ENCODE assay signal across 8 cellular contexts in the genomic region with DNA sequence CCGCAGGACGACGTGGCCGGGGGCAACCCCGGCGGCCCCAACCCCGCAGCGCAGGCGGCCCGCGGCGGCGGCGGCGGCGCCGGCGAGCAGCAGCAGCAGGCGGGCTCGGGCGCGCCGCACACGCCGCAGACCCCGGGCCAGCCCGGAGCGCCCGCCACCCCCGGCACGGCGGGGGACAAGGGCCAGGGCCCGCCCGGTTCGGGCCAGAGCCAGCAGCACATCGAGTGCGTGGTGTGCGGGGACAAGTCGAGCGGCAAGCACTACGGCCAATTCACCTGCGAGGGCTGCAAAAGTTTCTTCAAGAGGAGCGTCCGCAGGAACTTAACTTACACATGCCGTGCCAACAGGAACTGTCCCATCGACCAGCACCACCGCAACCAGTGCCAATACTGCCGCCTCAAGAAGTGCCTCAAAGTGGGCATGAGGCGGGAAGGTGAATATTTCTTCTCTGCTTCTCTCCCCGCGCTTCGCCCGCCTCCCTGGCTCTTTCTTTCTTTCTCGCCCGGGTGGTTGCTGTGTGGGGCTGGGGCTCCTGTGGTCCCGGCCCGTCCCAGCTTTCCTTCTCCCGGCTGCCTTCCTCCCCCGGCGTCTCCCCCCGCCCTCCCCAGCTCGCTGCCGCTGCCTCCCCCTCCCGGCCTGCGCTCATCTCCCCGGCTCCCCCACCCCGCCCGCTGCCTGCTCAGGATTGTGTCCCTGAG.
DNase-seq lines count a peak whose midpoint lies in the region; ATAC-seq and TF ChIP-seq lines count a peak whose summit lies in the region.

No MANE protein-coding gene starts in this region.

- no peak for TF ChIP-seq POLR2A in GM18505 (IDR thresholded peaks at IDR 0.05; ENCODE audit: borderline replicate concordance, extremely low read depth, insufficient read depth, insufficient read length)

- CTCF ChIA-PET in GM10248 (lab: Yijun Ruan, JAX) = interaction anchor here (1.2 to 2.0 kb wide), 3 partner anchors 8 to 216 kb away, joined by 3 to 8 read pairs (median 3); no protein-coding TSS in a partner anchor

- H3K9ac ChIP-seq in BLaER1 (no peak overlapping the region), adipocyte (ENCODE audit: low read length) (peak overlapping the region; percentile 88)

- no peak for ATAC-seq in GM18505 (IDR thresholded peaks at IDR 0.05; ENCODE audit: unreplicated experiment)

- H3K36me3 ChIP-seq in BLaER1 (no peaks in the 10 kb centered on the region), adipocyte (ENCODE audit: control insufficient read depth, insufficient read depth, low read length, severe bottlenecking) (peaks cover 4% of the 10 kb centered on the region)

- H3K27ac ChIP-seq in BLaER1 (no peak overlapping the region), HL-60 (replicated peaks) (no peak overlapping the region), substantia nigra (ENCODE audit: low read depth, low read length, poor library complexity, severe bottlenecking) (peak overlapping the region; percentile 53)

- peak overlapping the region; percentile 30 for H3K4me2 ChIP-seq in BLaER1

- H3K9me3 ChIP-seq in BLaER1 (peaks cover 13% of the 10 kb centered on the region), adipocyte (ENCODE audit: control insufficient read depth, low read length) (no peaks in the 10 kb centered on the region)

- H4K20me1 ChIP-seq in BLaER1 = peaks cover 90% of the 10 kb centered on the region

- DNase-seq in HL-60 (ENCODE audit: low read depth in 1 of 2, low spot score in 1 of 2) (no peak), adipocyte (ENCODE audit: low read depth) (peak; percentile 58), iPS-NIHi11 (ENCODE audit: low spot score) (peak; percentile 44), substantia nigra (lab: John Stamatoyannopoulos, UW) (peak in 1 of 49 donors; percentile 73), GM10248 (ENCODE audit: extremely low spot score) (no peak), medulla oblongata (ENCODE audit: extremely low spot score) (no peak)

- POLR2A ChIA-PET in GM10248 (lab: Yijun Ruan, JAX) = no interaction called here

- TF ChIP-seq CTCF in HL-60 (IDR thresholded peaks at IDR 0.05; ENCODE audit: insufficient read depth, low read length) (no peak), GM10248 (IDR thresholded peaks at IDR 0.05; ENCODE audit: control extremely low read depth, extremely low read depth, low read depth, missing control alignments) (no peak)

- H3K4me3 ChIP-seq in BLaER1 (no peak overlapping the region), HL-60 (replicated peaks; ENCODE audit: insufficient read depth, low read length) (peak overlapping the region; percentile 21), adipocyte (ENCODE audit: low read length) (peak overlapping the region; percentile 93)

- H3K27me3 ChIP-seq in BLaER1 = peaks cover 100% of the 10 kb centered on the region
- peaks cover 9% of the 10 kb centered on the region for H3K27me3 ChIP-seq in HL-60 (ENCODE audit: insufficient read depth, poor library complexity, severe bottlenecking)
- no peaks in the 10 kb centered on the region for H3K27me3 ChIP-seq in adipocyte (replicated peaks; ENCODE audit: control insufficient read depth, insufficient read depth, low read length)

- H3K4me1 ChIP-seq in BLaER1 = peaks cover 17% of the 10 kb centered on the region
- H3K4me1 ChIP-seq in adipocyte (ENCODE audit: control insufficient read depth, insufficient read depth, low read length) = peaks cover 13% of the 10 kb centered on the region

Comparison
In these comparisons a context has a peak if more than half of its experiments do, and no peak if none do; other contexts are left out.
1. DNase-seq: peak in adipocyte (single experiment) and iPS-NIHi11 (single experiment); none in HL-60 (0 of 2), GM10248 (single experiment) and medulla oblongata (single experiment).